14 cellular contexts compared by ENCODE assay signal in the genomic region with DNA sequence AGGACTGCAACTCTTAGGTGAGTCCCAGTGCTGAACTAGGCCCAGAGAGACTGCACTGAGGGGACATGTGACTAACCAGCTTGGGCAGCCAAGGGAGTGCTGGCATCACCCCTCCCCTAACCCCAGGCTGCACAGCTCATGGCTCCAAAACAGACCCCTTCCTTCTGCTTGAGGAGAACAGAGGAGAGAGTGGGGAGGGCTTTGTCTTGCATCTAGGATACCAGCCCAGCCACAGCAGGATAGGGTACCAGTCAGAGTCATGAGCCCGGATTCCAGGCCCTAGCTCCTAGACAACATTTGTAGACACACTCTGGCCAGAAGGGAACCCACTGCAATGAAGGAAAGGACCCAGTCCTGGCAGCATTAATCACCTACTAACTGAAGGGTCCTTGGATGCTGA.
A peak's percentile ranks its signal among the peaks of the same experiment; 100 is the strongest.
DNase-seq lines count a peak whose midpoint lies in the region; ATAC-seq lines count a peak whose summit lies in the region.
"Had no signal": no experiment of that assay in that cellular context is flagged by ENCODE, and none has a peak within 500 bp of the region (broad histone marks: within the 10 kb centered on the region; RNA-seq: fewer than 3 reads in every experiment).

No MANE protein-coding gene starts in this region.

- DNase-seq in anterior cingulate cortex (lab: John Stamatoyannopoulos, UW), result peak in 44 of 58 donors; percentile 4 to 85 (median 38)
- DNase-seq in hippocampal formation (lab: John Stamatoyannopoulos, UW), result peak; percentile 5 to 37
- DNase-seq in pons (ENCODE audit: low spot score), result peak; percentile 17
- DNase-seq in germinal center (ENCODE audit: low spot score), result no peak
- DNase-seq in NCI-H1105 (lab: John Stamatoyannopoulos, UW), result no peak
- DNase-seq in epidermal melanocyte (ENCODE audit: insufficient read length, low spot score), result no peak
- DNase-seq: ACHN; CD4-positive, alpha-beta memory T cell; DMS79 treated with DMSO at 0.1 percent for 48 hours; GM23248; KBM-7 had no signal

- ATAC-seq in GM18868 (IDR thresholded peaks at IDR 0.05; ENCODE audit: unreplicated experiment), result no peak
- ATAC-seq: GM12878, HepG2 had no signal

Comparison
In these comparisons a context has a peak if more than half of its experiments do, and no peak if none do; other contexts are left out.
1. DNase-seq: peak in anterior cingulate cortex (44 of 58), hippocampal formation (2 of 2) and pons (single experiment); none in germinal center (single experiment), NCI-H1105 (single experiment) and epidermal melanocyte (single experiment).